ENCODE assay signal across 15 cellular contexts in the genomic region with DNA sequence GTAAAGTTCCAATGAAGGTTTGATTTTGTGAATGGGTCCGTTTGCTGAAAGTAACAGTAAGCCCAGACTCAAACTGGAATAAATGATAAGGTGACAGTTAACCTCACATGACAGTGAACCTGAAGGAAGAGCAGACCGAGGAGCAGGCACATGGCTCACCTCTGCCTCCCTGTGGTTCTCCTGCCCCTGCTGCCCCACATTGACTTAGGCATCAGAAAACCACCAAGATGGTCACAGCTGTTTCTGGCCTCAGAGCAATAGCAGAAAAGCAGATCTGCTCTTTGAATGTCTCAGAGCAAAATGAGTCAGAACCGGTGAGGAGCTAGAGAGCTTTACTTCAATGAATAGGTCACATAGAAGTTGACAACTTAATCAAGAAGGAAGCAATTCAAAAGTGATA.
DNase-seq lines count a peak whose midpoint lies in the region; ATAC-seq, FAIRE-seq and TF ChIP-seq lines count a peak whose summit lies in the region.
"Had no signal": no experiment of that assay in that cellular context is flagged by ENCODE, and none has a peak within 500 bp of the region (broad histone marks: within the 10 kb centered on the region; RNA-seq: fewer than 3 reads in every experiment).

No MANE protein-coding gene starts in this region.

- TF ChIP-seq CTCF in C4-2B (conservative IDR thresholded peaks at IDR 0.05) (peak; percentile 53), GM12874 (IDR thresholded peaks at IDR 0.05; ENCODE audit: insufficient read depth, low read depth, low read length) (peak; percentile 30)

- TF ChIP-seq POLR2A in GM18505 (IDR thresholded peaks at IDR 0.05; ENCODE audit: borderline replicate concordance, extremely low read depth, insufficient read depth, insufficient read length) = no peak

- peak; percentile 55 for DNase-seq in NCI-H82 (lab: John Stamatoyannopoulos, UW)
- peak; percentile 47 for DNase-seq in glomerular visceral epithelial cell (ENCODE audit: extremely low spot score)
- DNase-seq in RCC 7860 (ENCODE audit: low spot score) = no peak
- no peak for DNase-seq in cortex of kidney (lab: John Stamatoyannopoulos, UW)
- DNase-seq: adrenal gland, foreskin melanocyte, MG63, T-helper 9 cell had no signal

- no peak for FAIRE-seq in RCC 7860 (lab: Jason Lieb, UNC)
- FAIRE-seq: H54 had no signal

- no peak overlapping the region for H3K27ac ChIP-seq in C4-2B
- H3K27ac ChIP-seq: adrenal gland, parathyroid adenoma had no signal

- ATAC-seq in GM18505 (IDR thresholded peaks at IDR 0.05; ENCODE audit: unreplicated experiment) (no peak), GM21367 (IDR thresholded peaks at IDR 0.05; ENCODE audit: unreplicated experiment) (no peak)
- ATAC-seq: stimulated activated memory B cell treated with anti-CD40 and anti-IgM and Interleukin-4, amounts not matched to agents 10 μg/mL and 1 μg/mL and 100 μg/mL, for 72 hours had no signal

Comparison
In these comparisons a context has a peak if more than half of its experiments do, and no peak if none do; other contexts are left out.
1. DNase-seq: peak in NCI-H82 (single experiment) and glomerular visceral epithelial cell (single experiment); none in RCC 7860 (single experiment) and cortex of kidney (single experiment).